Comparison of ENCODE assay signal across 1 cellular context in the genomic region with DNA sequence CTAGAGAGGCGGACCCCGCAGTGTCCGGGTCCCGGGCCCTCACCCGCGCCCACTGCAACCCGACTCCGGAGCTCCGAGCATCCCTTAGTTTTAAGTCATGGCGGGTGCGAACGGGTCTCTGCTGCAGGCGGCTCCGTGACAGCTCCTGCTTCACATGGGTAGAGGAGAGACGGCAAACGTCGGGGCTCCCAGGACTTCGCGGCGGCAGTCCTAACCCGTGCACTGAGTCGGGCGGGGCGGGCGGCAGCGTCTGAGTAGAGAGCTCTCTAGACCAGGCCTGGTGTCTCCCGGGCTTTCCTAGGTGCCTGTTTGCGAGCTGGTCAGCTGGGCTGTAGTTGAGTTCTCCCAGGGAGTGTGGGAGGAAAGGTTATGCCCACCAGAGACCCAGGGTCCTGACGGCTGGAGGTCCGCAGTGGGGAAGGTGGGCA.
TF ChIP-seq lines count a peak whose summit lies in the region.

No MANE protein-coding gene starts in this region.

TF ChIP-seq in K562, 482 proteins besides CTCF, POLR2A, EP300 and RAD21:
- 0 out of 2 replicates have a peak, but pooled peaks have one; percentile 2 for TF ChIP-seq TARDBP (IDR thresholded peaks at IDR 0.05)
- TF ChIP-seq KAT8 (IDR thresholded peaks at IDR 0.05; ENCODE audit: low read depth): no peak
- TF ChIP-seq GABPA (tag; conservative IDR thresholded peaks at IDR 0.05; ENCODE audit: low read depth): peak; percentile 66
- 0 out of 2 replicates have a peak, but pooled peaks have one; percentile 7 for TF ChIP-seq KLF1 (tag; IDR thresholded peaks at IDR 0.05)
- 0 out of 2 replicates have a peak, but pooled peaks have one; percentile 1 for TF ChIP-seq FOXJ2 (tag; IDR thresholded peaks at IDR 0.05)
- peak; percentile 3; the same call in 1 of the 2 replicates for TF ChIP-seq TGIF2 (CRISPR knock-in tag; IDR thresholded peaks at IDR 0.05)
- TF ChIP-seq, protein P1, sequence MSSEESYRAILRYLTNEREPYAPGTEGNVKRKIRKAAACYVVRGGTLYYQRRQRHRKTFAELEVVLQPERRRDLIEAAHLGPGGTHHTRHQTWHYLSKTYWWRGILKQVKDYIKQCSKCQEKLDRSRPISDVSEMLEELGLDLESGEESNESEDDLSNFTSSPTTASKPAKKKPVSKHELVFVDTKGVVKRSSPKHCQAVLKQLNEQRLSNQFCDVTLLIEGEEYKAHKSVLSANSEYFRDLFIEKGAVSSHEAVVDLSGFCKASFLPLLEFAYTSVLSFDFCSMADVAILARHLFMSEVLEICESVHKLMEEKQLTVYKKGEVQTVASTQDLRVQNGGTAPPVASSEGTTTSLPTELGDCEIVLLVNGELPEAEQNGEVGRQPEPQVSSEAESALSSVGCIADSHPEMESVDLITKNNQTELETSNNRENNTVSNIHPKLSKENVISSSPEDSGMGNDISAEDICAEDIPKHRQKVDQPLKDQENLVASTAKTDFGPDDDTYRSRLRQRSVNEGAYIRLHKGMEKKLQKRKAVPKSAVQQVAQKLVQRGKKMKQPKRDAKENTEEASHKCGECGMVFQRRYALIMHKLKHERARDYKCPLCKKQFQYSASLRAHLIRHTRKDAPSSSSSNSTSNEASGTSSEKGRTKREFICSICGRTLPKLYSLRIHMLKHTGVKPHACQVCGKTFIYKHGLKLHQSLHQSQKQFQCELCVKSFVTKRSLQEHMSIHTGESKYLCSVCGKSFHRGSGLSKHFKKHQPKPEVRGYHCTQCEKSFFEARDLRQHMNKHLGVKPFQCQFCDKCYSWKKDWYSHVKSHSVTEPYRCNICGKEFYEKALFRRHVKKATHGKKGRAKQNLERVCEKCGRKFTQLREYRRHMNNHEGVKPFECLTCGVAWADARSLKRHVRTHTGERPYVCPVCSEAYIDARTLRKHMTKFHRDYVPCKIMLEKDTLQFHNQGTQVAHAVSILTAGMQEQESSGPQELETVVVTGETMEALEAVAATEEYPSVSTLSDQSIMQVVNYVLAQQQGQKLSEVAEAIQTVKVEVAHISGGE (CRISPR knock-in tag; IDR thresholded peaks at IDR 0.05): peak in 1 of 3 experiments; percentile 58; a peak in 1 of 6 replicates
- TF ChIP-seq, protein P2, sequence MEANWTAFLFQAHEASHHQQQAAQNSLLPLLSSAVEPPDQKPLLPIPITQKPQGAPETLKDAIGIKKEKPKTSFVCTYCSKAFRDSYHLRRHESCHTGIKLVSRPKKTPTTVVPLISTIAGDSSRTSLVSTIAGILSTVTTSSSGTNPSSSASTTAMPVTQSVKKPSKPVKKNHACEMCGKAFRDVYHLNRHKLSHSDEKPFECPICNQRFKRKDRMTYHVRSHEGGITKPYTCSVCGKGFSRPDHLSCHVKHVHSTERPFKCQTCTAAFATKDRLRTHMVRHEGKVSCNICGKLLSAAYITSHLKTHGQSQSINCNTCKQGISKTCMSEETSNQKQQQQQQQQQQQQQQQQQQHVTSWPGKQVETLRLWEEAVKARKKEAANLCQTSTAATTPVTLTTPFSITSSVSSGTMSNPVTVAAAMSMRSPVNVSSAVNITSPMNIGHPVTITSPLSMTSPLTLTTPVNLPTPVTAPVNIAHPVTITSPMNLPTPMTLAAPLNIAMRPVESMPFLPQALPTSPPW (CRISPR knock-in tag; IDR thresholded peaks at IDR 0.05): 0 out of 2 replicates have a peak, but pooled peaks have one; percentile 3
- TF ChIP-seq ZNF589 (CRISPR knock-in tag; IDR thresholded peaks at IDR 0.05; ENCODE audit: low read depth): no peak
- peak; percentile 38 for TF ChIP-seq RBBP5 (IDR thresholded peaks at IDR 0.05; ENCODE audit: borderline replicate concordance, insufficient read depth, low read length, poor library complexity, severe bottlenecking)
- TF ChIP-seq, protein P3, sequence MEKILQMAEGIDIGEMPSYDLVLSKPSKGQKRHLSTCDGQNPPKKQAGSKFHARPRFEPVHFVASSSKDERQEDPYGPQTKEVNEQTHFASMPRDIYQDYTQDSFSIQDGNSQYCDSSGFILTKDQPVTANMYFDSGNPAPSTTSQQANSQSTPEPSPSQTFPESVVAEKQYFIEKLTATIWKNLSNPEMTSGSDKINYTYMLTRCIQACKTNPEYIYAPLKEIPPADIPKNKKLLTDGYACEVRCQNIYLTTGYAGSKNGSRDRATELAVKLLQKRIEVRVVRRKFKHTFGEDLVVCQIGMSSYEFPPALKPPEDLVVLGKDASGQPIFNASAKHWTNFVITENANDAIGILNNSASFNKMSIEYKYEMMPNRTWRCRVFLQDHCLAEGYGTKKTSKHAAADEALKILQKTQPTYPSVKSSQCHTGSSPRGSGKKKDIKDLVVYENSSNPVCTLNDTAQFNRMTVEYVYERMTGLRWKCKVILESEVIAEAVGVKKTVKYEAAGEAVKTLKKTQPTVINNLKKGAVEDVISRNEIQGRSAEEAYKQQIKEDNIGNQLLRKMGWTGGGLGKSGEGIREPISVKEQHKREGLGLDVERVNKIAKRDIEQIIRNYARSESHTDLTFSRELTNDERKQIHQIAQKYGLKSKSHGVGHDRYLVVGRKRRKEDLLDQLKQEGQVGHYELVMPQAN (IDR thresholded peaks at IDR 0.05; ENCODE audit: borderline replicate concordance): peak; percentile 54; the same call in 1 of the 2 replicates
- TF ChIP-seq RBFOX2 (IDR thresholded peaks at IDR 0.05; ENCODE audit: low read depth, low read length): peak; percentile 51; the same call in 1 of the 2 replicates
- TF ChIP-seq ATF1 (CRISPR knock-in tag; IDR thresholded peaks at IDR 0.05): no peak
- TF ChIP-seq ATF1 (tag; IDR thresholded peaks at IDR 0.05): peak; percentile 80
- TF ChIP-seq, protein P4, sequence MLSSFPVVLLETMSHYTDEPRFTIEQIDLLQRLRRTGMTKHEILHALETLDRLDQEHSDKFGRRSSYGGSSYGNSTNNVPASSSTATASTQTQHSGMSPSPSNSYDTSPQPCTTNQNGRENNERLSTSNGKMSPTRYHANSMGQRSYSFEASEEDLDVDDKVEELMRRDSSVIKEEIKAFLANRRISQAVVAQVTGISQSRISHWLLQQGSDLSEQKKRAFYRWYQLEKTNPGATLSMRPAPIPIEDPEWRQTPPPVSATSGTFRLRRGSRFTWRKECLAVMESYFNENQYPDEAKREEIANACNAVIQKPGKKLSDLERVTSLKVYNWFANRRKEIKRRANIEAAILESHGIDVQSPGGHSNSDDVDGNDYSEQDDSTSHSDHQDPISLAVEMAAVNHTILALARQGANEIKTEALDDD (IDR thresholded peaks at IDR 0.05): no peak
- TF ChIP-seq PHF21A (IDR thresholded peaks at IDR 0.05; ENCODE audit: borderline replicate concordance, low read depth): no peak
- TF ChIP-seq NR2C2 (CRISPR knock-in tag; IDR thresholded peaks at IDR 0.05): no peak
- TF ChIP-seq NR2C2 (tag; IDR thresholded peaks at IDR 0.05): peak; percentile 86; the same call in 1 of the 2 replicates
- 0 out of 2 replicates have a peak, but pooled peaks have one; percentile 19 for TF ChIP-seq ZNF584 (CRISPR knock-in tag; IDR thresholded peaks at IDR 0.05; ENCODE audit: low read depth)
- TF ChIP-seq, protein P5, sequence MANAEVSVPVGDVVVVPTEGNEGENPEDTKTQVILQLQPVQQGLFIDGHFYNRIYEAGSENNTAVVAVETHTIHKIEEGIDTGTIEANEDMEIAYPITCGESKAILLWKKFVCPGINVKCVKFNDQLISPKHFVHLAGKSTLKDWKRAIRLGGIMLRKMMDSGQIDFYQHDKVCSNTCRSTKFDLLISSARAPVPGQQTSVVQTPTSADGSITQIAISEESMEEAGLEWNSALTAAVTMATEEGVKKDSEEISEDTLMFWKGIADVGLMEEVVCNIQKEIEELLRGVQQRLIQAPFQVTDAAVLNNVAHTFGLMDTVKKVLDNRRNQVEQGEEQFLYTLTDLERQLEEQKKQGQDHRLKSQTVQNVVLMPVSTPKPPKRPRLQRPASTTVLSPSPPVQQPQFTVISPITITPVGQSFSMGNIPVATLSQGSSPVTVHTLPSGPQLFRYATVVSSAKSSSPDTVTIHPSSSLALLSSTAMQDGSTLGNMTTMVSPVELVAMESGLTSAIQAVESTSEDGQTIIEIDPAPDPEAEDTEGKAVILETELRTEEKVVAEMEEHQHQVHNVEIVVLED (CRISPR knock-in tag; IDR thresholded peaks at IDR 0.05): no peak
- TF ChIP-seq, protein P6, sequence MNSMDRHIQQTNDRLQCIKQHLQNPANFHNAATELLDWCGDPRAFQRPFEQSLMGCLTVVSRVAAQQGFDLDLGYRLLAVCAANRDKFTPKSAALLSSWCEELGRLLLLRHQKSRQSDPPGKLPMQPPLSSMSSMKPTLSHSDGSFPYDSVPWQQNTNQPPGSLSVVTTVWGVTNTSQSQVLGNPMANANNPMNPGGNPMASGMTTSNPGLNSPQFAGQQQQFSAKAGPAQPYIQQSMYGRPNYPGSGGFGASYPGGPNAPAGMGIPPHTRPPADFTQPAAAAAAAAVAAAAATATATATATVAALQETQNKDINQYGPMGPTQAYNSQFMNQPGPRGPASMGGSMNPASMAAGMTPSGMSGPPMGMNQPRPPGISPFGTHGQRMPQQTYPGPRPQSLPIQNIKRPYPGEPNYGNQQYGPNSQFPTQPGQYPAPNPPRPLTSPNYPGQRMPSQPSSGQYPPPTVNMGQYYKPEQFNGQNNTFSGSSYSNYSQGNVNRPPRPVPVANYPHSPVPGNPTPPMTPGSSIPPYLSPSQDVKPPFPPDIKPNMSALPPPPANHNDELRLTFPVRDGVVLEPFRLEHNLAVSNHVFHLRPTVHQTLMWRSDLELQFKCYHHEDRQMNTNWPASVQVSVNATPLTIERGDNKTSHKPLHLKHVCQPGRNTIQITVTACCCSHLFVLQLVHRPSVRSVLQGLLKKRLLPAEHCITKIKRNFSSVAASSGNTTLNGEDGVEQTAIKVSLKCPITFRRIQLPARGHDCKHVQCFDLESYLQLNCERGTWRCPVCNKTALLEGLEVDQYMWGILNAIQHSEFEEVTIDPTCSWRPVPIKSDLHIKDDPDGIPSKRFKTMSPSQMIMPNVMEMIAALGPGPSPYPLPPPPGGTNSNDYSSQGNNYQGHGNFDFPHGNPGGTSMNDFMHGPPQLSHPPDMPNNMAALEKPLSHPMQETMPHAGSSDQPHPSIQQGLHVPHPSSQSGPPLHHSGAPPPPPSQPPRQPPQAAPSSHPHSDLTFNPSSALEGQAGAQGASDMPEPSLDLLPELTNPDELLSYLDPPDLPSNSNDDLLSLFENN (IDR thresholded peaks at IDR 0.05; ENCODE audit: low read depth in 2 of 2, low read length in 2 of 2): no peak
- TF ChIP-seq KAT7 (CRISPR knock-in tag; IDR thresholded peaks at IDR 0.05; ENCODE audit: borderline replicate concordance): peak; percentile 44; the same call in 1 of the 2 replicates
TF ChIP-seq in K562: peak in this region for 14.
